ENCODE assay signal across 8 cellular contexts in the genomic region with DNA sequence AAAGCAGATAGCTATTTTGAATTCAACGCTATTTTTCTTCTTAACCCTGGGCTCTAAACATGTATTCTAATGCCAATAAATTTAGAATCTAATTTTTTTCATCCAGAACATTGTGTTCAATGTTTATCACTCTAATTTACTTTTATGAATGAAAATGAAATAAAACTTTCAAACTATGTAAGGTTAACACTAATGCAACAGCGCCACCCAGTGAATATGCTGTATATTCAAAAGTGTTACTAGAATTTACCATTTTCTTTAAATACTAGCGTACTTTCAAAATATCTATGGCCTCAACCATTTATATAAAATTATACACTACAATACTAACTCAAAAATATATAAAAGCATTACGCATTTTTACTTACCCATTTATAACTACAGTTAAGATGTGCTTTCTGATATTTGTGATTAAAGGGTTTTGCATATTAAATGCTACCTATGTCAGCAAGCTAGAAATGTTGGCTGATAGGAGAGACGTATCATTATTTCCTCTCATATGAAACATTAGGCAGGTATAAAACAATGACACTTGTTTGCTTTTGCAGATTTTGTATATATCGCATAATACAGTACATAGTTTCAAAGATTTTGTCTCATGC. TPM values are rescaled to one million over a fixed set of nuclear protein-coding genes. Genes with fewer than 3 reads are reported as not detected.
A peak's percentile ranks its signal among the peaks of the same experiment; 100 is the strongest.
DNase-seq lines count a peak whose midpoint lies in the region; ATAC-seq and TF ChIP-seq lines count a peak whose summit lies in the region.

No MANE protein-coding gene starts in this region.

- DNase-seq in AG04450 (ENCODE audit: low read depth, low spot score) (no peak), GM12864 (ENCODE audit: low read depth) (no peak), NCI-H2227 treated with DMSO at 0.1 percent for 48 hours (lab: John Stamatoyannopoulos, UW) (peak; percentile 27), glomerular visceral epithelial cell (ENCODE audit: extremely low spot score) (peak; percentile 48)
- peak; percentile 28 for DNase-seq in activated T-cell treated with anti-CD3 and anti-CD28 coated beads, Interleukin-2, amount 50 U/mL, for 4 hours
- peak; percentile 11 to 22 for DNase-seq in stimulated activated CD4-positive, alpha-beta T cell treated with anti-CD3 and anti-CD28 coated beads, Interleukin-1b, Interleukin-23, amount 100 ng/mL, for 4 hours (ENCODE audit: low read depth in 2 of 2)

- H3K4me3 ChIP-seq in AG04450 (ENCODE audit: low read depth, low read length), result no peak overlapping the region
- no peak overlapping the region for H3K4me3 ChIP-seq in GM12864 (ENCODE audit: low read depth, low read length)

- POLR2A ChIA-PET in AG04450 (lab: Yijun Ruan, JAX), result no interaction called here

- no peak overlapping the region for H3K4me3 Mint-ChIP-seq in activated T-cell treated with anti-CD3 and anti-CD28 coated beads, Interleukin-2, amount 50 U/mL, for 4 hours

- CTCF ChIA-PET in AG04450 (lab: Charles Lee), result interaction anchor here (0.7 to 6.3 kb wide), 37 partner anchors 8 to 515 kb away, joined by 3 to 260 read pairs (median 4); a partner anchor contains a TSS

- no peak overlapping the region for H3K27ac ChIP-seq in AG04450 (ENCODE audit: low read depth, low read length)

- ATAC-seq in activated T-cell treated with anti-CD3 and anti-CD28 coated beads, Interleukin-2, amount 50 U/mL, for 4 hours, result no peak
- no peak for ATAC-seq in HG03521 (IDR thresholded peaks at IDR 0.05; ENCODE audit: unreplicated experiment)
- no peak for ATAC-seq in HG03025 (IDR thresholded peaks at IDR 0.05; ENCODE audit: low FRiP score, unreplicated experiment)

- H3K9me3 ChIP-seq in AG04450 (ENCODE audit: control insufficient read depth, insufficient read depth, low read length), result no peaks in the 10 kb centered on the region

- no peaks in the 10 kb centered on the region for H3K27me3 ChIP-seq in AG04450 (ENCODE audit: control insufficient read depth, insufficient read depth, low read length)

- H3K9me3 Mint-ChIP-seq in activated T-cell treated with anti-CD3 and anti-CD28 coated beads, Interleukin-2, amount 50 U/mL, for 4 hours, result no peaks in the 10 kb centered on the region

- no peaks in the 10 kb centered on the region for H3K27me3 Mint-ChIP-seq in activated T-cell treated with anti-CD3 and anti-CD28 coated beads, Interleukin-2, amount 50 U/mL, for 4 hours (ENCODE audit: low read depth)

- H3K36me3 Mint-ChIP-seq in activated T-cell treated with anti-CD3 and anti-CD28 coated beads, Interleukin-2, amount 50 U/mL, for 4 hours (ENCODE audit: insufficient read depth), result peaks cover 10% of the 10 kb centered on the region

- peaks cover 2% of the 10 kb centered on the region for H3K4me1 Mint-ChIP-seq in activated T-cell treated with anti-CD3 and anti-CD28 coated beads, Interleukin-2, amount 50 U/mL, for 4 hours (ENCODE audit: low read depth)

- TF ChIP-seq CTCF in AG04450 (IDR thresholded peaks at IDR 0.05; ENCODE audit: low read depth, low read length) (peak; percentile 60), GM12864 (IDR thresholded peaks at IDR 0.05; ENCODE audit: low read depth, low read length, missing control alignments) (peak; percentile 32)

RNA-seq across cellular contexts. Expression of a gene that starts 5.9 kb away (rescaled TPM):
- 4.2 and 8.1 TPM in 2 replicates for polyA plus RNA-seq in AG04450 (2011; rRNA removed)
- polyA minus RNA-seq in AG04450 (2011; rRNA and poly(A)+ RNA removed), result 0.55 and 3.4 TPM in 2 replicates
- total RNA-seq in activated T-cell treated with anti-CD3 and anti-CD28 coated beads, Interleukin-2, amount 50 U/mL, for 4 hours, result 1 to 10 TPM; 4.9 to 6.7 (median 6.4) TPM

Comparison
In these comparisons a context has a peak if more than half of its experiments do, and no peak if none do; other contexts are left out.
1. DNase-seq: peak in NCI-H2227 treated with DMSO at 0.1 percent for 48 hours (single experiment), activated T-cell treated with anti-CD3 and anti-CD28 coated beads, Interleukin-2, amount 50 U/mL, for 4 hours (single experiment), glomerular visceral epithelial cell (single experiment) and stimulated activated CD4-positive, alpha-beta T cell treated with anti-CD3 and anti-CD28 coated beads, Interleukin-1b, Interleukin-23, amount 100 ng/mL, for 4 hours (2 of 2); none in AG04450 (single experiment) and GM12864 (single experiment).